Comparison of ENCODE assay signal across 15 cellular contexts in the genomic region with DNA sequence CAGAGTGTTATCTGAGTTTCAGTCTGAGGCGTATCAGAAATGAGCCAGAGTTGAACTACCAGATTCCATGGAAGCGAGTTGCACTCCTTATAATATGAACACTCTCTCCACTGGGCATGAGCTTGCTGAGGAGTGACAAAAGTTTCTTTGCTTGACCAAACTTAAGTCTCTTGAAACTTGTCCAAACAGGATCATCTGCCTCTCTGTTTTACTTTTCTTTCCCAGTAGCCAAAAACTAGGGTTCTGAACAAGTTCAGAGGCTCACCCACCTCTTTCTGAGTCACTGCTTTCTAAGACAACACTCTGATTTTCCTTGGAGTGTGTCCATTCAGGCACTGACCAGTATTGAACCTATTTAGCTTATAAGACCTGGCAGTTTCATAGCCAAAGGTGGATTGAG.
DNase-seq lines count a peak whose midpoint lies in the region; ATAC-seq, FAIRE-seq and TF ChIP-seq lines count a peak whose summit lies in the region.
"Had no signal": no experiment of that assay in that cellular context is flagged by ENCODE, and none has a peak within 500 bp of the region (broad histone marks: within the 10 kb centered on the region; RNA-seq: fewer than 3 reads in every experiment).

No MANE protein-coding gene starts in this region.

- no peak overlapping the region for H3K4ac ChIP-seq in mesenchymal stem cell (ENCODE audit: low read depth in 1 of 2, low read length in 2 of 2)

- H3K4me1 ChIP-seq in mesenchymal stem cell (ENCODE audit: control insufficient read depth, insufficient read depth, low read depth, low read length) (no peaks in the 10 kb centered on the region), HepG2 (ENCODE audit: insufficient read depth, low read length) (no peaks in the 10 kb centered on the region)

- no peak overlapping the region for H3K4me3 ChIP-seq in AG04450 (ENCODE audit: low read depth, low read length)
- no peak overlapping the region for H3K4me3 ChIP-seq in epithelial cell of esophagus (ENCODE audit: low read length)
- H3K4me3 ChIP-seq in mesenchymal stem cell (ENCODE audit: insufficient read depth in 1 of 2, low read depth in 1 of 2, low read length in 2 of 2) = peak overlapping the region in 1 of 2 experiments; percentile 11
- H3K4me3 ChIP-seq in HepG2 (replicated peaks in 1 of 3; ENCODE audit: insufficient read depth in 1 of 3, low read depth in 2 of 3, low read length in 3 of 3) = no peak overlapping the region

- TF ChIP-seq EP300 in HepG2 (IDR thresholded peaks at IDR 0.05; ENCODE audit: low read depth in 2 of 2, low read length in 2 of 2) (no peak), HepG2 (CRISPR knock-in tag; IDR thresholded peaks at IDR 0.05; ENCODE audit: borderline replicate concordance) (no peak)

- no peak for ATAC-seq in HepG2

- peak overlapping the region; percentile 23 for H3K27ac ChIP-seq in AG04450 (ENCODE audit: low read depth, low read length)
- no peak overlapping the region for H3K27ac ChIP-seq in mesenchymal stem cell (ENCODE audit: low read length, poor library complexity, severe bottlenecking)
- no peak overlapping the region for H3K27ac ChIP-seq in HepG2 (ENCODE audit: extremely low read length, insufficient read depth, low read length)
- H3K27ac ChIP-seq: neutrophil had no signal

- no peaks in the 10 kb centered on the region for H4K20me1 ChIP-seq in HepG2 (ENCODE audit: insufficient read depth, low read length)

- no peak overlapping the region for H4K8ac ChIP-seq in mesenchymal stem cell (ENCODE audit: low read length)

- no peak for TF ChIP-seq POLR2A in HepG2 (IDR thresholded peaks at IDR 0.05; ENCODE audit: insufficient read depth in 1 of 2, low read depth in 2 of 2, low read length in 2 of 2)

- POLR2A ChIA-PET in AG04450 (lab: Yijun Ruan, JAX) = interaction anchor here (0.8 kb wide), 1 partner anchor 12 kb away, joined by 4 read pairs; no protein-coding TSS in a partner anchor
- POLR2A ChIA-PET in HepG2 (lab: Yijun Ruan, JAX) = no interaction called here

- H3K79me1 ChIP-seq in mesenchymal stem cell (replicated peaks; ENCODE audit: low read length, poor library complexity, severe bottlenecking) = no peaks in the 10 kb centered on the region

- no peak overlapping the region for H2BK12ac ChIP-seq in mesenchymal stem cell (ENCODE audit: low read length in 2 of 2)

- H2AK5ac ChIP-seq in mesenchymal stem cell (ENCODE audit: low read length, severe bottlenecking) = no peak overlapping the region

- CTCF ChIA-PET in AG04450 (lab: Charles Lee) = interaction anchor here (0.6 kb wide), 1 partner anchor 12 kb away, joined by 3 read pairs; no protein-coding TSS in a partner anchor
- CTCF ChIA-PET in HepG2 (lab: Yijun Ruan, JAX; ENCODE audit: low intra/inter-chr PET ratio, low total read pairs) = no interaction called here

- H2BK5ac ChIP-seq in mesenchymal stem cell (ENCODE audit: low read depth, low read length, poor library complexity, severe bottlenecking) = no peak overlapping the region

- FAIRE-seq in HepG2 (lab: Jason Lieb, UNC) = no peak

- H3K18ac ChIP-seq in mesenchymal stem cell (ENCODE audit: low read depth in 1 of 2, low read length in 2 of 2) = no peak overlapping the region

- no peak overlapping the region for H3K23ac ChIP-seq in mesenchymal stem cell (ENCODE audit: low read length in 2 of 2)

- intact Hi-C loops in HepG2 (cut with micrococcal nuclease; ENCODE audit: unreplicated experiment) = no loop called here

- H3K9me3 ChIP-seq in AG04450 (ENCODE audit: control insufficient read depth, insufficient read depth, low read length) = no peaks in the 10 kb centered on the region
- no peaks in the 10 kb centered on the region for H3K9me3 ChIP-seq in mesenchymal stem cell (ENCODE audit: control insufficient read depth, low read length)
- peaks cover 80% of the 10 kb centered on the region for H3K9me3 ChIP-seq in HepG2 (ENCODE audit: low read length)
- H3K9me3 ChIP-seq: neutrophil had no signal

- no peak overlapping the region for H2BK15ac ChIP-seq in mesenchymal stem cell (ENCODE audit: low read depth, poor library complexity, severe bottlenecking)

- H3K4me2 ChIP-seq in mesenchymal stem cell (ENCODE audit: low read length, poor library complexity, severe bottlenecking) = no peak overlapping the region
- H3K4me2 ChIP-seq in HepG2 (ENCODE audit: low read depth, low read length) = no peak overlapping the region

- no peaks in the 10 kb centered on the region for H3K36me3 ChIP-seq in mesenchymal stem cell (ENCODE audit: control insufficient read depth in 1 of 2, insufficient read depth in 2 of 2, low read depth in 1 of 2, low read length in 2 of 2)
- no peaks in the 10 kb centered on the region for H3K36me3 ChIP-seq in HepG2 (replicated peaks in 1 of 2; ENCODE audit: control insufficient read depth in 1 of 2, insufficient read depth in 2 of 2, low read length in 2 of 2)
- H3K36me3 ChIP-seq: neutrophil had no signal

- H3K27me3 ChIP-seq in AG04450 (ENCODE audit: control insufficient read depth, insufficient read depth, low read length) (no peaks in the 10 kb centered on the region), mesenchymal stem cell (ENCODE audit: control insufficient read depth in 1 of 2, insufficient read depth in 1 of 2, low read length in 2 of 2) (no peaks in the 10 kb centered on the region), HepG2 (ENCODE audit: control insufficient read depth in 1 of 2, insufficient read depth in 2 of 2, low read length in 2 of 2) (no peaks in the 10 kb centered on the region)
- H3K27me3 ChIP-seq: neutrophil had no signal

- H3K14ac ChIP-seq in mesenchymal stem cell (ENCODE audit: low read length in 2 of 2) = no peak overlapping the region

- in situ Hi-C loops in HepG2 (cut with HindIII; ENCODE audit: extremely low pct_ligation_motif_present, low pct_unique_long_range_greater_than_20kb) = no loop called here

- H3K9ac ChIP-seq in mesenchymal stem cell (ENCODE audit: low read length) (peak overlapping the region; percentile 10), HepG2 (ENCODE audit: insufficient read depth, low read depth, low read length) (no peak overlapping the region)

- no peak overlapping the region for H2AFZ ChIP-seq in mesenchymal stem cell (ENCODE audit: low read depth, low read length)
- no peak overlapping the region for H2AFZ ChIP-seq in HepG2 (ENCODE audit: low read length)

- DNase-seq in AG04450 (ENCODE audit: low read depth, low spot score) = no peak
- DNase-seq in NCI-H226 = peak; percentile 6
- DNase-seq in epithelial cell of esophagus (ENCODE audit: low read depth) = peak; percentile 54
- DNase-seq in mesenchymal stem cell = peak; percentile 38
- no peak for DNase-seq in retina
- DNase-seq in HepG2 (ENCODE audit: low spot score) = no peak
- no peak for DNase-seq in RKO (ENCODE audit: low spot score)
- no peak for DNase-seq in GM20000 (ENCODE audit: low spot score)
- DNase-seq: activated CD4-positive, alpha-beta T cell treated with anti-CD3 and anti-CD28 coated beads for 1 hour; Karpas-422; NCI-H1694 treated with DMSO at 0.1 percent for 48 hours; NCI-H526 treated with DMSO at 0.1 percent for 48 hours; RPMI8226; T-helper 2 cell had no signal

- no peak overlapping the region for H4K91ac ChIP-seq in mesenchymal stem cell (ENCODE audit: low read length)

- TF ChIP-seq CTCF in AG04450 (IDR thresholded peaks at IDR 0.05; ENCODE audit: low read depth, low read length) (no peak), epithelial cell of esophagus (IDR thresholded peaks at IDR 0.05; ENCODE audit: insufficient read depth, low read depth, low read length, missing control alignments) (no peak), HepG2 (CRISPR knock-in tag; IDR thresholded peaks at IDR 0.05) (no peak), GM20000 (IDR thresholded peaks at IDR 0.05; ENCODE audit: extremely low read depth, missing control alignments) (no peak)

- no peak for TF ChIP-seq RAD21 in HepG2 (CRISPR knock-in tag; IDR thresholded peaks at IDR 0.05)

- H2BK120ac ChIP-seq in mesenchymal stem cell (ENCODE audit: low read depth, low read length) = no peak overlapping the region

- WGBS in mesenchymal stem cell = 76% methylated on average over 2 of the region's 2 CpGs
- 0% methylated on average over 2 of the region's 2 CpGs for WGBS in HepG2 (ENCODE audit: low lambda C conversion rate)

- no TSS peak for BruUV-seq in HepG2 (replicated peaks; lab: Mats Ljungman, UMichigan)

- H3K79me2 ChIP-seq in HepG2 (ENCODE audit: insufficient read depth, low read length) = no peaks in the 10 kb centered on the region

TF ChIP-seq in HepG2, 621 proteins besides CTCF, POLR2A, EP300 and RAD21 (continues in another document):
- no peak for TF ChIP-seq ZNF333 (CRISPR knock-in tag; IDR thresholded peaks at IDR 0.05; ENCODE audit: borderline replicate concordance)
- no peak for TF ChIP-seq ZNF615 (CRISPR knock-in tag; IDR thresholded peaks at IDR 0.05; ENCODE audit: borderline replicate concordance)
- no peak for TF ChIP-seq ZNF883 (CRISPR knock-in tag; IDR thresholded peaks at IDR 0.05; ENCODE audit: not compliant biosample characterization)
- TF ChIP-seq HOXA7 (CRISPR knock-in tag; IDR thresholded peaks at IDR 0.05) = no peak
- no peak for TF ChIP-seq ZFAT (CRISPR knock-in tag; conservative IDR thresholded peaks at IDR 0.05)
- TF ChIP-seq, protein P1, sequence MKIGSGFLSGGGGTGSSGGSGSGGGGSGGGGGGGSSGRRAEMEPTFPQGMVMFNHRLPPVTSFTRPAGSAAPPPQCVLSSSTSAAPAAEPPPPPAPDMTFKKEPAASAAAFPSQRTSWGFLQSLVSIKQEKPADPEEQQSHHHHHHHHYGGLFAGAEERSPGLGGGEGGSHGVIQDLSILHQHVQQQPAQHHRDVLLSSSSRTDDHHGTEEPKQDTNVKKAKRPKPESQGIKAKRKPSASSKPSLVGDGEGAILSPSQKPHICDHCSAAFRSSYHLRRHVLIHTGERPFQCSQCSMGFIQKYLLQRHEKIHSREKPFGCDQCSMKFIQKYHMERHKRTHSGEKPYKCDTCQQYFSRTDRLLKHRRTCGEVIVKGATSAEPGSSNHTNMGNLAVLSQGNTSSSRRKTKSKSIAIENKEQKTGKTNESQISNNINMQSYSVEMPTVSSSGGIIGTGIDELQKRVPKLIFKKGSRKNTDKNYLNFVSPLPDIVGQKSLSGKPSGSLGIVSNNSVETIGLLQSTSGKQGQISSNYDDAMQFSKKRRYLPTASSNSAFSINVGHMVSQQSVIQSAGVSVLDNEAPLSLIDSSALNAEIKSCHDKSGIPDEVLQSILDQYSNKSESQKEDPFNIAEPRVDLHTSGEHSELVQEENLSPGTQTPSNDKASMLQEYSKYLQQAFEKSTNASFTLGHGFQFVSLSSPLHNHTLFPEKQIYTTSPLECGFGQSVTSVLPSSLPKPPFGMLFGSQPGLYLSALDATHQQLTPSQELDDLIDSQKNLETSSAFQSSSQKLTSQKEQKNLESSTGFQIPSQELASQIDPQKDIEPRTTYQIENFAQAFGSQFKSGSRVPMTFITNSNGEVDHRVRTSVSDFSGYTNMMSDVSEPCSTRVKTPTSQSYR (CRISPR knock-in tag; IDR thresholded peaks at IDR 0.05; ENCODE audit: borderline replicate concordance) = no peak
- no peak for TF ChIP-seq NBN (conservative IDR thresholded peaks at IDR 0.05)
- TF ChIP-seq ZNF572 (CRISPR knock-in tag; IDR thresholded peaks at IDR 0.05) = no peak
- TF ChIP-seq BRCA1 (CRISPR knock-in tag; IDR thresholded peaks at IDR 0.05) = no peak
- no peak for TF ChIP-seq RARA (CRISPR knock-in tag; IDR thresholded peaks at IDR 0.05)
- no peak for TF ChIP-seq JARID2 (CRISPR knock-in tag; IDR thresholded peaks at IDR 0.05; ENCODE audit: insufficient replicate concordance)

Comparison
In these comparisons a context has a peak if more than half of its experiments do, and no peak if none do; other contexts are left out.
1. DNase-seq: peak in NCI-H226 (single experiment), epithelial cell of esophagus (single experiment) and mesenchymal stem cell (single experiment); none in AG04450 (single experiment), retina (single experiment), HepG2 (single experiment), RKO (single experiment) and GM20000 (single experiment).